13 cellular contexts compared by ENCODE assay signal in the genomic region with DNA sequence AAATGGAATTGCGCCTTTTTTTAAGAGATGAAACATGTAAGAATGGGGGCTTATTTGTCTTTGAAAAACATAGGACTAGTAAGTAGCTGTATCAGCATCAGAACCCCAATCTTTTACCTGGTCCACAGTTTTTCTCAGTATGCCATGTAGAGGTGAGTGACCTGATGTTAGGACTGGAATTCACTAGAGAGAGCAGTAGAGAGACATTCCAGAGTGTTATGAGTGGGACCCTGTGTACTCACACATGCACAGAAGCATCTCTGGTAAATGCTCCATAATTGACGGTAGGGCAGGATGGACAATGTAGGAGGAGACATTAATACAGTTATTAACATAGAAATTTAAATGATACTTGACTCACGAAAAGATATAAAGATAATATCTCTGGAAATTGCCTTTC. TPM values are rescaled to one million over a fixed set of nuclear protein-coding genes. Genes with fewer than 3 reads are reported as not detected.
DNase-seq lines count a peak whose midpoint lies in the region; ATAC-seq and TF ChIP-seq lines count a peak whose summit lies in the region.
"Had no signal": no experiment of that assay in that cellular context is flagged by ENCODE, and none has a peak within 500 bp of the region (broad histone marks: within the 10 kb centered on the region; RNA-seq: fewer than 3 reads in every experiment).

No MANE protein-coding gene starts in this region.

- H3K9me3 ChIP-seq in WERI-Rb-1 (ENCODE audit: severe bottlenecking) (no peaks in the 10 kb centered on the region), aorta (ENCODE audit: control insufficient read depth, low read length) (no peaks in the 10 kb centered on the region)
- H3K9me3 ChIP-seq in naive thymus-derived CD4-positive, alpha-beta T cell (ENCODE audit: control insufficient read depth in 2 of 3, low read length in 3 of 3): no peaks in the 10 kb centered on the region

- 61 to 71% methylated on average over 3 of the region's 3 CpGs for WGBS in aorta, 2 donors

- no peak overlapping the region for H3K4me3 ChIP-seq in WERI-Rb-1 (ENCODE audit: low read depth, low read length)
- no peak overlapping the region for H3K4me3 ChIP-seq in aorta (ENCODE audit: low read length in 2 of 2)
- H3K4me3 ChIP-seq in naive thymus-derived CD4-positive, alpha-beta T cell (ENCODE audit: low read length): no peak overlapping the region

- H3K9me3 Mint-ChIP-seq in activated CD8-positive, alpha-beta T cell treated with anti-CD3 and anti-CD28 coated beads for 36 hours: no peaks in the 10 kb centered on the region
- H3K9me3 Mint-ChIP-seq in naive thymus-derived CD4-positive, alpha-beta T cell: peaks cover 0 to 15% (median 8%) of the 10 kb centered on the region in 11 donors
- H3K9me3 Mint-ChIP-seq: CD4-positive, alpha-beta T cell had no signal

- peak; percentile 42 for TF ChIP-seq CTCF in WERI-Rb-1 (IDR thresholded peaks at IDR 0.05; ENCODE audit: low read depth, low read length)
- TF ChIP-seq CTCF in activated CD8-positive, alpha-beta T cell treated with anti-CD3 and anti-CD28 coated beads for 36 hours (IDR thresholded peaks at IDR 0.05): no peak

- H3K27me3 ChIP-seq in WERI-Rb-1 (ENCODE audit: insufficient read depth, low read depth, severe bottlenecking) (peaks cover 26% of the 10 kb centered on the region), aorta (ENCODE audit: control insufficient read depth in 1 of 2, insufficient read depth in 2 of 2, low read length in 1 of 2) (no peaks in the 10 kb centered on the region)
- H3K27me3 ChIP-seq in naive thymus-derived CD4-positive, alpha-beta T cell (ENCODE audit: control insufficient read depth in 2 of 2, insufficient read depth in 2 of 2, low read length in 2 of 2): no peaks in the 10 kb centered on the region

- DNase-seq in DMS53 (lab: John Stamatoyannopoulos, UW) (peak; percentile 86), NCI-H1694 treated with DMSO at 0.1 percent for 48 hours (lab: John Stamatoyannopoulos, UW) (peak; percentile 77), WERI-Rb-1 (no peak), medulla oblongata (ENCODE audit: extremely low spot score) (peak; percentile 61), aorta (no peak)
- no peak for DNase-seq in NK-92 treated with Interleukin-12 subunit alpha and Interleukin-12 subunit beta, amount 100 ng/mL, for 24 hours (lab: John Stamatoyannopoulos, UW)
- DNase-seq in activated CD8-positive, alpha-beta T cell treated with anti-CD3 and anti-CD28 coated beads for 36 hours: no peak
- no peak for DNase-seq in naive thymus-derived CD4-positive, alpha-beta T cell
- DNase-seq: activated CD4-positive, CD25-positive, alpha-beta regulatory T cell; CD4-positive, alpha-beta T cell; NCI-H146 had no signal

- H3K4me1 Mint-ChIP-seq in activated CD8-positive, alpha-beta T cell treated with anti-CD3 and anti-CD28 coated beads for 36 hours (ENCODE audit: low read depth): no peaks in the 10 kb centered on the region
- peaks cover 0 to 11% (median 5%) of the 10 kb centered on the region in 7 donors for H3K4me1 Mint-ChIP-seq in naive thymus-derived CD4-positive, alpha-beta T cell

- H3K27me3 Mint-ChIP-seq in activated CD8-positive, alpha-beta T cell treated with anti-CD3 and anti-CD28 coated beads for 36 hours: peaks cover 23% of the 10 kb centered on the region
- peaks cover 29 to 34% (median 32%) of the 10 kb centered on the region in 5 donors for H3K27me3 Mint-ChIP-seq in naive thymus-derived CD4-positive, alpha-beta T cell

- H3K36me3 Mint-ChIP-seq in activated CD8-positive, alpha-beta T cell treated with anti-CD3 and anti-CD28 coated beads for 36 hours (ENCODE audit: low read depth): peaks cover 3% of the 10 kb centered on the region
- peaks cover 3 to 15% (median 4%) of the 10 kb centered on the region in 5 donors for H3K36me3 Mint-ChIP-seq in naive thymus-derived CD4-positive, alpha-beta T cell

- H3K27ac ChIP-seq in WERI-Rb-1 (no peak overlapping the region), aorta (ENCODE audit: low read depth in 1 of 2, low read length in 2 of 2) (no peak overlapping the region)
- no peak overlapping the region for H3K27ac ChIP-seq in naive thymus-derived CD4-positive, alpha-beta T cell (ENCODE audit: low read depth, low read length)

- H3K4me1 ChIP-seq in aorta (ENCODE audit: control insufficient read depth in 1 of 2, insufficient read depth in 2 of 2, low read length in 2 of 2): no peaks in the 10 kb centered on the region
- no peaks in the 10 kb centered on the region for H3K4me1 ChIP-seq in naive thymus-derived CD4-positive, alpha-beta T cell (ENCODE audit: control insufficient read depth in 2 of 2, insufficient read depth in 2 of 2, low read length in 2 of 2)

- H3K36me3 ChIP-seq in WERI-Rb-1: no peaks in the 10 kb centered on the region
- no peaks in the 10 kb centered on the region for H3K36me3 ChIP-seq in aorta (ENCODE audit: control insufficient read depth in 1 of 2, insufficient read depth in 2 of 2, low read length in 1 of 2)
- H3K36me3 ChIP-seq in naive thymus-derived CD4-positive, alpha-beta T cell (ENCODE audit: control insufficient read depth in 2 of 3, insufficient read depth in 3 of 3, low read length in 3 of 3): no peaks in the 10 kb centered on the region

- CTCF ChIA-PET in activated CD8-positive, alpha-beta T cell treated with anti-CD3 and anti-CD28 coated beads for 36 hours (lab: Charles Lee): no interaction called here
- CTCF ChIA-PET in naive thymus-derived CD4-positive, alpha-beta T cell (lab: Charles Lee): no interaction called here

- intact Hi-C loops in activated CD8-positive, alpha-beta T cell treated with anti-CD3 and anti-CD28 coated beads for 36 hours (cut with micrococcal nuclease): no loop called here
- intact Hi-C loops in aorta (cut with DNase I): no loop called here
- intact Hi-C loops in naive thymus-derived CD4-positive, alpha-beta T cell (cut with micrococcal nuclease): no loop called here

- POLR2A ChIA-PET in activated CD8-positive, alpha-beta T cell treated with anti-CD3 and anti-CD28 coated beads for 36 hours (lab: Charles Lee): no interaction called here
- POLR2A ChIA-PET in naive thymus-derived CD4-positive, alpha-beta T cell (lab: Charles Lee): no interaction called here

- H3K4me3 Mint-ChIP-seq in activated CD8-positive, alpha-beta T cell treated with anti-CD3 and anti-CD28 coated beads for 36 hours: no peak overlapping the region
- H3K4me3 Mint-ChIP-seq in naive thymus-derived CD4-positive, alpha-beta T cell: no peak overlapping the region
- H3K4me3 Mint-ChIP-seq: CD4-positive, alpha-beta T cell had no signal

- ATAC-seq in activated CD8-positive, alpha-beta T cell treated with anti-CD3 and anti-CD28 coated beads for 36 hours: no peak
- ATAC-seq in aorta (ENCODE audit: low FRiP score): no peak
- ATAC-seq in naive thymus-derived CD4-positive, alpha-beta T cell: no peak
- ATAC-seq: Right ventricle myocardium inferior had no signal

- H3K27ac Mint-ChIP-seq in activated CD8-positive, alpha-beta T cell treated with anti-CD3 and anti-CD28 coated beads for 36 hours: no peak overlapping the region
- H3K27ac Mint-ChIP-seq in naive thymus-derived CD4-positive, alpha-beta T cell: no peak overlapping the region
- H3K27ac Mint-ChIP-seq: CD4-positive, alpha-beta T cell had no signal

RNA-seq across cellular contexts. Expression of a gene that starts 1.4 kb away (rescaled TPM):
- under 1 TPM; 0.32 to 0.60 TPM for total RNA-seq in activated CD8-positive, alpha-beta T cell treated with anti-CD3 and anti-CD28 coated beads for 36 hours
- total RNA-seq in aorta: 1 to 10 TPM in 1 of 2 donors, under 1 TPM in 1; 0.78 to 4.9 TPM
- polyA plus RNA-seq in aorta: 1 to 10 TPM in 1 of 2 donors, under 1 TPM in 1; 0.74 to 1.8 TPM
- under 1 TPM in 1 of 5 experiments, not detected in 4; 0.44 TPM for total RNA-seq in naive thymus-derived CD4-positive, alpha-beta T cell
- not detected for polyA plus RNA-seq in naive thymus-derived CD4-positive, alpha-beta T cell
- total RNA-seq: CD4-positive, alpha-beta T cell; Right ventricle myocardium inferior had no signal
- polyA plus RNA-seq: fibroblast of lung had no signal

Comparison
In these comparisons a context has a peak if more than half of its experiments do, and no peak if none do; other contexts are left out.
1. DNase-seq: peak in DMS53 (single experiment), NCI-H1694 treated with DMSO at 0.1 percent for 48 hours (single experiment) and medulla oblongata (single experiment); none in WERI-Rb-1 (single experiment), NK-92 treated with Interleukin-12 subunit alpha and Interleukin-12 subunit beta, amount 100 ng/mL, for 24 hours (single experiment), activated CD8-positive, alpha-beta T cell treated with anti-CD3 and anti-CD28 coated beads for 36 hours (single experiment), aorta (0 of 2) and naive thymus-derived CD4-positive, alpha-beta T cell (0 of 9).